In genomic region chr3:125128861-125129501, GRCh38 we compare ENCODE assay signal across 8 cellular contexts.
A peak's percentile ranks its signal among the peaks of the same experiment; 100 is the strongest.
DNase-seq lines count a peak whose midpoint lies in the region; TF ChIP-seq lines count a peak whose summit lies in the region.

No MANE protein-coding gene starts in this region.

- H3K27me3 ChIP-seq in WERI-Rb-1 (ENCODE audit: insufficient read depth, low read depth, severe bottlenecking) (no peaks in the 10 kb centered on the region), thyroid gland (no peaks in the 10 kb centered on the region), testis (no peaks in the 10 kb centered on the region)

- TF ChIP-seq CTCF in WERI-Rb-1 (IDR thresholded peaks at IDR 0.05; ENCODE audit: low read depth, low read length) (no peak), thyroid gland (IDR thresholded peaks at IDR 0.05) (no peak), testis (IDR thresholded peaks at IDR 0.05) (no peak)

- intact Hi-C loops in thyroid gland (cut with DNase I) (no loop called here), testis (cut with DNase I; ENCODE audit: low total_unique reads) (no loop called here)

- no peak for TF ChIP-seq POLR2A in thyroid gland (IDR thresholded peaks at IDR 0.05)
- no peak for TF ChIP-seq POLR2A in testis (IDR thresholded peaks at IDR 0.05)

- peaks cover 1% of the 10 kb centered on the region; the same call in 1 of the 2 replicates for H3K36me3 ChIP-seq in WERI-Rb-1
- H3K36me3 ChIP-seq in thyroid gland, result no peaks in the 10 kb centered on the region
- no peaks in the 10 kb centered on the region for H3K36me3 ChIP-seq in testis (ENCODE audit: low read depth, missing control alignments)

- H3K27ac ChIP-seq in WERI-Rb-1 (peak overlapping the region; percentile 74), thyroid gland (peak overlapping the region; percentile 83 to 98 (median 96)), testis (no peak overlapping the region)

- H3K9me3 ChIP-seq in WERI-Rb-1 (ENCODE audit: severe bottlenecking) (no peaks in the 10 kb centered on the region), thyroid gland (no peaks in the 10 kb centered on the region), testis (no peaks in the 10 kb centered on the region)

- WGBS in thyroid gland, 2 donors, result 25 to 38% methylated on average over 3 of the region's 3 CpGs
- 70 to 81% methylated on average over 3 of the region's 3 CpGs for WGBS in testis, 2 donors

- H3K4me1 ChIP-seq in thyroid gland (peaks cover 41 to 63% of the 10 kb centered on the region in 2 donors), testis (peaks cover 1% of the 10 kb centered on the region)

- DNase-seq in SIG-M5 treated with dmso at 0.1 percent for 504 hours (lab: John Stamatoyannopoulos, UW; ENCODE audit: unreplicated experiment) (peak; percentile 45), SIG-M5 (lab: John Stamatoyannopoulos, UW) (no peak), WERI-Rb-1 (no peak), islet precursor cell (peak; percentile 91), thyroid gland (peak; percentile 90), testis (no peak), activated gamma-delta T cell (lab: John Stamatoyannopoulos, UW) (no peak)
- no peak for DNase-seq in stimulated activated naive CD4-positive, alpha-beta T cell treated with Interleukin-2 at 50 U/mL for 16 hours (lab: John Stamatoyannopoulos, UW)

- no peak overlapping the region for H3K4me3 ChIP-seq in WERI-Rb-1 (ENCODE audit: low read depth, low read length)
- H3K4me3 ChIP-seq in thyroid gland (replicated peaks in 1 of 3), result no peak overlapping the region
- no peak overlapping the region for H3K4me3 ChIP-seq in testis

Comparison
In these comparisons a context has a peak if more than half of its experiments do, and no peak if none do; other contexts are left out.
1. DNase-seq: peak in SIG-M5 treated with dmso at 0.1 percent for 504 hours (single experiment), islet precursor cell (single experiment) and thyroid gland (2 of 2); none in SIG-M5 (single experiment), WERI-Rb-1 (single experiment), testis (single experiment), stimulated activated naive CD4-positive, alpha-beta T cell treated with Interleukin-2 at 50 U/mL for 16 hours (single experiment) and activated gamma-delta T cell (single experiment).
2. H3K27ac ChIP-seq: peak in WERI-Rb-1 (single experiment) and thyroid gland (3 of 3); none in testis (0 of 2).